In genomic region chr13:96444676-96445075, GRCh38 we compare ENCODE assay signal across 3 cellular contexts.
"Had no signal": no experiment of that assay in that cellular context is flagged by ENCODE, and none has a peak within 500 bp of the region (broad histone marks: within the 10 kb centered on the region; RNA-seq: fewer than 3 reads in every experiment).

No MANE protein-coding gene starts in this region.

- DNase-seq: GDM1, GF-D8 had no signal

- ATAC-seq: GM12878 had no signal

- H3K4me3 ChIP-seq: GM12878 had no signal
